In the genomic region with DNA sequence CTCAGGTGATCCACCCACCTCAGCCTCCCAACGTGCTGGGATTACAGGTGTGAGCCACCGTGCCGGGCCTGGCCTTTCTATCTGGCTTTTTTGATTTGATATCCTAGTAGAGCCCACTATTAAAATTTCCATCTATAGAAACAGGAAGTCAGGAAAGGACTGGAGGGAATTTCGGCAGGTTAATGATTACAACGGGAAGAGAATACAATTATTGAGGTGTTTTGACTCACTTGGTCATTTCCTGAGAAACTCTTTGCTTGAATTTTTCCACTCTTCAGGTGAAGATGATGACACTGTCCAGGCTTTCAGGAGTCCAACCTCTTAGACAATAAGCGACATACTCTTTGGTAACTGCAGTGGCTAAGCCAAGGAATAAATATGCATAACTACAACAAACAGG, we compare ENCODE assay signal across 9 cellular contexts. TPM values are rescaled to one million over a fixed set of nuclear protein-coding genes. Genes with fewer than 3 reads are reported as not detected.
DNase-seq lines count a peak whose midpoint lies in the region; ATAC-seq, FAIRE-seq and TF ChIP-seq lines count a peak whose summit lies in the region.
"Had no signal": no experiment of that assay in that cellular context is flagged by ENCODE, and none has a peak within 500 bp of the region (broad histone marks: within the 10 kb centered on the region; RNA-seq: fewer than 3 reads in every experiment).

No MANE protein-coding gene starts in this region.

- DNase-seq in right atrium auricular region (ENCODE audit: low spot score) = no peak
- DNase-seq in left ventricle myocardium superior = no peak
- DNase-seq in bronchial epithelial cell (ENCODE audit: low read depth) = peak; percentile 11
- no peak for DNase-seq in aorta
- no peak for DNase-seq in testis
- DNase-seq in NCI-H128 (lab: John Stamatoyannopoulos, UW; ENCODE audit: unreplicated experiment) = no peak
- DNase-seq in NCI-H2029 (lab: John Stamatoyannopoulos, UW) = no peak

- H3K4me3 ChIP-seq in right atrium auricular region (no peak overlapping the region), bronchial epithelial cell (ENCODE audit: low read depth, low read length) (no peak overlapping the region), muscle layer of colon (ENCODE audit: low read depth in 1 of 2, low read length in 2 of 2) (peak overlapping the region; percentile 91 to 99), aorta (ENCODE audit: low read length in 2 of 2) (peak overlapping the region; percentile 59 to 86), testis (peak overlapping the region in 1 of 2 donors; percentile 98)

- H3K9ac ChIP-seq in muscle layer of colon (ENCODE audit: low read length) = peak overlapping the region; percentile 94

- ATAC-seq in left ventricle myocardium superior (no peak), aorta (ENCODE audit: low FRiP score) (no peak)

- TF ChIP-seq CTCF in right atrium auricular region (IDR thresholded peaks at IDR 0.05) (no peak), bronchial epithelial cell (IDR thresholded peaks at IDR 0.05; ENCODE audit: insufficient read depth, low read length, severe bottlenecking) (no peak), testis (IDR thresholded peaks at IDR 0.05) (no peak)

- H3K27me3 ChIP-seq in right atrium auricular region = no peaks in the 10 kb centered on the region
- H3K27me3 ChIP-seq in bronchial epithelial cell (ENCODE audit: control insufficient read depth, insufficient read depth, low read length) = no peaks in the 10 kb centered on the region
- no peaks in the 10 kb centered on the region for H3K27me3 ChIP-seq in muscle layer of colon (ENCODE audit: control insufficient read depth in 1 of 2, insufficient read depth in 2 of 2, low read length in 2 of 2)
- H3K27me3 ChIP-seq in aorta (ENCODE audit: control insufficient read depth in 1 of 2, insufficient read depth in 2 of 2, low read length in 1 of 2) = no peaks in the 10 kb centered on the region
- no peaks in the 10 kb centered on the region for H3K27me3 ChIP-seq in testis

- H3K36me3 ChIP-seq in right atrium auricular region (no peaks in the 10 kb centered on the region), bronchial epithelial cell (ENCODE audit: control insufficient read depth, insufficient read depth, low read length) (no peaks in the 10 kb centered on the region), muscle layer of colon (ENCODE audit: insufficient read depth, low read length) (no peaks in the 10 kb centered on the region), aorta (ENCODE audit: control insufficient read depth in 1 of 2, insufficient read depth in 2 of 2, low read length in 1 of 2) (no peaks in the 10 kb centered on the region), testis (ENCODE audit: low read depth, missing control alignments) (no peaks in the 10 kb centered on the region)

- no peaks in the 10 kb centered on the region for H3K9me3 ChIP-seq in right atrium auricular region
- H3K9me3 ChIP-seq in muscle layer of colon (ENCODE audit: low read length) = no peaks in the 10 kb centered on the region
- H3K9me3 ChIP-seq in aorta (ENCODE audit: control insufficient read depth, low read length) = no peaks in the 10 kb centered on the region
- no peaks in the 10 kb centered on the region for H3K9me3 ChIP-seq in testis

- peak overlapping the region; percentile 99 for H3K27ac ChIP-seq in right atrium auricular region
- H3K27ac ChIP-seq in muscle layer of colon (ENCODE audit: low read depth, low read length) = peak overlapping the region; percentile 98
- H3K27ac ChIP-seq in aorta (ENCODE audit: low read depth in 1 of 2, low read length in 2 of 2) = peak overlapping the region in 1 of 2 donors; percentile 28
- peak overlapping the region in 1 of 2 donors; percentile 99 for H3K27ac ChIP-seq in testis

- TF ChIP-seq POLR2A in testis (IDR thresholded peaks at IDR 0.05) = no peak

- WGBS in aorta, 2 donors = 87 to 88% methylated on average over 6 of the region's 6 CpGs
- WGBS in testis, 2 donors = 57 to 71% methylated on average over 6 of the region's 6 CpGs

- intact Hi-C loops in left ventricle myocardium superior (cut with micrococcal nuclease) (no loop called here), aorta (cut with DNase I) (loop anchor here (10.0 kb wide), 2 partner anchors 78 to 212 kb away; no protein-coding TSS in a partner anchor), testis (cut with DNase I; ENCODE audit: low total_unique reads) (no loop called here)

- H3K4me1 ChIP-seq in right atrium auricular region = peaks cover 0 to 23% of the 10 kb centered on the region in 2 donors
- peaks cover 21% of the 10 kb centered on the region for H3K4me1 ChIP-seq in muscle layer of colon (ENCODE audit: insufficient read depth, low read length)
- peaks cover 2 to 3% of the 10 kb centered on the region in 2 donors for H3K4me1 ChIP-seq in aorta (ENCODE audit: control insufficient read depth in 1 of 2, insufficient read depth in 2 of 2, low read length in 2 of 2)
- peaks cover 26% of the 10 kb centered on the region for H3K4me1 ChIP-seq in testis

- FAIRE-seq in bronchial epithelial cell (lab: Jason Lieb, UNC) = no peak
- FAIRE-seq: TTC549 had no signal

RNA-seq across cellular contexts. Expression of gene MKLN1, which starts 1.1 kb away (rescaled TPM):
- total RNA-seq in right atrium auricular region = 10 to 100 TPM; 27.4 to 28.5 TPM
- total RNA-seq in left ventricle myocardium superior = 44.9 TPM
- total RNA-seq in bronchial epithelial cell = 20.0 and 22.0 TPM in 2 replicates
- 10 to 100 TPM; 72.1 to 91.6 TPM for total RNA-seq in aorta
- 10 to 100 TPM; 11.5 to 18.3 TPM for polyA plus RNA-seq in aorta
- 10 to 100 TPM; 82.4 to 87.9 TPM for total RNA-seq in testis
- polyA plus RNA-seq in testis (ENCODE audit: insufficient read depth, low read depth, low replicate concordance) = 42.1 TPM

Comparison
In these comparisons a context has a peak if more than half of its experiments do, and no peak if none do; other contexts are left out.
1. H3K4me3 ChIP-seq: peak in muscle layer of colon (2 of 2) and aorta (2 of 2); none in right atrium auricular region (0 of 2) and bronchial epithelial cell (single experiment).
2. intact Hi-C loops: an anchor here in aorta (10.0 kb wide); none called in left ventricle myocardium superior and testis.